9 cellular contexts compared by ENCODE assay signal in genomic region chr3:42118762-42119361, GRCh38. TPM values are rescaled to one million over a fixed set of nuclear protein-coding genes. Genes with fewer than 3 reads are reported as not detected.
DNase-seq lines count a peak whose midpoint lies in the region; ATAC-seq and TF ChIP-seq lines count a peak whose summit lies in the region.
"Had no signal": no experiment of that assay in that cellular context is flagged by ENCODE, and none has a peak within 500 bp of the region (broad histone marks: within the 10 kb centered on the region; RNA-seq: fewer than 3 reads in every experiment).

No MANE protein-coding gene starts in this region.

- TF ChIP-seq CTCF in CD14-positive monocyte (IDR thresholded peaks at IDR 0.05) (no peak), brain (conservative IDR thresholded peaks at IDR 0.05) (peak in 1 of 2 experiments; percentile 38), left lung (IDR thresholded peaks at IDR 0.05) (no peak)

- H3K4me1 Mint-ChIP-seq in CD14-positive monocyte (peaks cover 71% of the 10 kb centered on the region), brain (peaks cover 62% of the 10 kb centered on the region)

- no peaks in the 10 kb centered on the region for H3K36me3 ChIP-seq in left lung

- DNase-seq in CD14-positive monocyte (ENCODE audit: low spot score) = no peak
- peak; percentile 13 for DNase-seq in NCI-H345 (lab: John Stamatoyannopoulos, UW)
- DNase-seq in left lung = no peak
- no peak for DNase-seq in epidermal melanocyte (ENCODE audit: insufficient read length, low spot score)
- no peak for DNase-seq in activated CD4-positive, alpha-beta T cell treated with anti-CD3 and anti-CD28 coated beads, Interleukin-2, amount 50 U/mL, for 4 hours
- DNase-seq: T-cell had no signal

- intact Hi-C loops in CD14-positive monocyte (cut with micrococcal nuclease) = no loop called here
- intact Hi-C loops in left lung (cut with DNase I) = no loop called here

- H3K36me3 Mint-ChIP-seq in CD14-positive monocyte (peaks cover 6 to 19% of the 10 kb centered on the region in 2 donors), brain (peaks cover 8% of the 10 kb centered on the region)

- H3K4me3 ChIP-seq in left lung = no peak overlapping the region

- ATAC-seq in GM18511 (IDR thresholded peaks at IDR 0.05; ENCODE audit: unreplicated experiment) = peak; percentile 67
- peak; percentile 68 for ATAC-seq in HG02852 (IDR thresholded peaks at IDR 0.05; ENCODE audit: unreplicated experiment)
- ATAC-seq in left lung = peak; percentile 72

- peak overlapping the region; percentile 22 to 34 for H3K27ac ChIP-seq in left lung

- no peaks in the 10 kb centered on the region for H3K9me3 ChIP-seq in left lung

- H3K4me1 ChIP-seq in left lung = peaks cover 30 to 75% of the 10 kb centered on the region in 2 donors

- no peaks in the 10 kb centered on the region for H3K27me3 ChIP-seq in left lung

- H3K27me3 Mint-ChIP-seq in CD14-positive monocyte (ENCODE audit: low read depth in 3 of 3) = peaks cover 0 to 4% (median 0%) of the 10 kb centered on the region in 3 donors
- no peaks in the 10 kb centered on the region for H3K27me3 Mint-ChIP-seq in brain
- H3K27me3 Mint-ChIP-seq: T-cell had no signal

- H3K9me3 Mint-ChIP-seq in CD14-positive monocyte = no peaks in the 10 kb centered on the region
- no peaks in the 10 kb centered on the region for H3K9me3 Mint-ChIP-seq in brain
- H3K9me3 Mint-ChIP-seq: T-cell had no signal

- H3K4me3 Mint-ChIP-seq in CD14-positive monocyte = no peak overlapping the region
- H3K4me3 Mint-ChIP-seq in brain = no peak overlapping the region
- H3K4me3 Mint-ChIP-seq: T-cell had no signal

- H3K27ac Mint-ChIP-seq in CD14-positive monocyte (peak overlapping the region; percentile 42 to 91 (median 78)), brain (peak overlapping the region in 3 of 5 experiments; percentile 28 to 52 (median 51))
- H3K27ac Mint-ChIP-seq: T-cell had no signal

RNA-seq across cellular contexts. Expression of gene TRAK1, which starts 27.7 kb away (rescaled TPM):
- polyA plus RNA-seq in CD14-positive monocyte (1 to 10 TPM; 6.6 to 7.0 TPM), brain (ENCODE audit: insufficient read depth, low read depth, low replicate concordance) (28.8 TPM)
- 10 to 100 TPM; 40.9 to 50.3 TPM for total RNA-seq in left lung
